ENCODE assay signal across 34 cellular contexts in the genomic region with DNA sequence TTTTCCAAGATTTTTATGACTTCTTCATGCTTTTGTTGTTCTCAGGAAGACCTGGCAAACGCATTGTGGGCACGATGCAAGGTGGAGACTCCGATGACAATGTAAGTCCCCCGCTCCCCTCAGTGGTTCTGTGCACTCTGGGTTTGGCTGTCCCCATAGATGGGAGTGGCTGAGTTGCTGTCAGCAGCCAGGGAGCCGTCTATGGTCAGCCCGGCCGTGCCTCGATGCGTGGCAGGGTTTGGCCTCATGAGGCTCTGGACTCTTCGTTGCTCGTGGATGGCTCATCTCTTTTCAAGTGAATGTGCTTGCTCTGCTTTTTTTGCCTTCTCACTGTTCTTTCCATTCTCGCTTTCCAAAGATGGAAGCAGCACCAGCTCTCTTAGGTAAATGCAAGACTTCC. TPM values are rescaled to one million over a fixed set of nuclear protein-coding genes. Genes with fewer than 3 reads are reported as not detected.
"Had no signal": no experiment of that assay in that cellular context is flagged by ENCODE, and none has a peak within 500 bp of the region (broad histone marks: within the 10 kb centered on the region; RNA-seq: fewer than 3 reads in every experiment).

No MANE protein-coding gene starts in this region.

- H3K9me3 Mint-ChIP-seq: activated B cell treated with CpG ODN at 0.5 μM for 24 hours; activated CD4-positive, alpha-beta memory T cell treated with anti-CD3 and anti-CD28 coated beads for 36 hours; activated naive CD8-positive, alpha-beta T cell treated with anti-CD3 and anti-CD28 coated beads, Interleukin-2, amount 10 ng/mL, durations not matched to agents 7 days and 5 days; activated T-helper 2 cell treated with anti-CD3 and anti-CD28 coated beads, Interferon-gamma antibody, Interleukin-2, Interleukin-4, amounts not matched to agents 10 μg/mL and 5 μg/mL and 100 μg/mL, durations not matched to agents 14 hours and 24 hours and 36 hours; T-cell had no signal

- H3K27me3 ChIP-seq: ascending aorta, cardiac muscle cell, MG63 had no signal

- H3K9me3 ChIP-seq: ascending aorta, MG63 had no signal

- H3K27ac ChIP-seq: ascending aorta, cardiac muscle cell, RWPE1, VCaP had no signal

- H3K4me3 ChIP-seq: ascending aorta, cardiac muscle cell, MG63 had no signal

- H3K27me3 Mint-ChIP-seq: activated B cell treated with CpG ODN at 0.5 μM for 24 hours; activated CD4-positive, alpha-beta memory T cell treated with anti-CD3 and anti-CD28 coated beads for 36 hours; activated naive CD8-positive, alpha-beta T cell treated with anti-CD3 and anti-CD28 coated beads, Interleukin-2, amount 10 ng/mL, durations not matched to agents 7 days and 5 days; T-cell had no signal

- DNase-seq: activated B cell treated with CpG ODN at 0.5 μM for 24 hours; activated CD4-positive, alpha-beta memory T cell treated with anti-CD3 and anti-CD28 coated beads for 36 hours; activated CD4-positive, alpha-beta T cell treated with anti-CD3 and anti-CD28 coated beads for 4 hours; activated CD4-positive, alpha-beta T cell treated with anti-CD3 and anti-CD28 coated beads, Interleukin-2, amount 50 U/mL, for 1 hour; activated CD4-positive, CD25-positive, alpha-beta regulatory T cell treated with anti-CD3 and anti-CD28 coated beads, Interleukin-2, amount 50 U/mL, for 72 hours; activated CD8-positive, alpha-beta memory T cell treated with anti-CD3 and anti-CD28 coated beads, Interleukin-2, amount 50 U/mL, for 4 hours; activated naive CD8-positive, alpha-beta T cell treated with anti-CD3 and anti-CD28 coated beads, Interleukin-2, amount 10 ng/mL, durations not matched to agents 7 days and 5 days; amygdala; Kasumi-1; KG1; MG63; NCI-H1092; NCI-H1436 treated with DMSO at 0.1 percent for 48 hours; NCI-H187; NCI-H2029 treated with DMSO at 0.1 percent for 48 hours; NCI-H2107; NCI-H2171; NCI-H510A; NCI-H526; NCI-H748 treated with DMSO at 0.1 percent for 48 hours; NK-92 treated with Interleukin-12 subunit alpha and Interleukin-12 subunit beta, amount 100 ng/mL, for 24 hours; PC-3; SIG-M5; T-cell; T-helper 2 cell; T-helper 9 cell had no signal

- H3K27ac Mint-ChIP-seq: activated B cell treated with CpG ODN at 0.5 μM for 24 hours; activated CD4-positive, alpha-beta memory T cell treated with anti-CD3 and anti-CD28 coated beads for 36 hours; activated naive CD8-positive, alpha-beta T cell treated with anti-CD3 and anti-CD28 coated beads, Interleukin-2, amount 10 ng/mL, durations not matched to agents 7 days and 5 days; activated T-helper 2 cell treated with anti-CD3 and anti-CD28 coated beads, Interferon-gamma antibody, Interleukin-2, Interleukin-4, amounts not matched to agents 10 μg/mL and 5 μg/mL and 100 μg/mL, durations not matched to agents 14 hours and 24 hours and 36 hours; T-cell had no signal

- ATAC-seq: PC-3, Right ventricle myocardium inferior, SK-N-SH treated with all-trans-retinoic acid at 6 μM for 48 hours, T-cell had no signal

- H3K4me3 Mint-ChIP-seq: activated B cell treated with CpG ODN at 0.5 μM for 24 hours; activated CD4-positive, alpha-beta memory T cell treated with anti-CD3 and anti-CD28 coated beads for 36 hours; activated naive CD8-positive, alpha-beta T cell treated with anti-CD3 and anti-CD28 coated beads, Interleukin-2, amount 10 ng/mL, durations not matched to agents 7 days and 5 days; T-cell had no signal

RNA-seq across cellular contexts. Expression of a gene that starts 37.5 kb away (rescaled TPM):
- total RNA-seq: activated B cell treated with CpG ODN at 0.5 μM for 24 hours; activated CD4-positive, alpha-beta memory T cell treated with anti-CD3 and anti-CD28 coated beads for 36 hours; activated naive CD8-positive, alpha-beta T cell treated with anti-CD3 and anti-CD28 coated beads, Interleukin-2, amount 10 ng/mL, durations not matched to agents 7 days and 5 days; activated T-helper 2 cell treated with anti-CD3 and anti-CD28 coated beads, Interferon-gamma antibody, Interleukin-2, Interleukin-4, amounts not matched to agents 10 μg/mL and 5 μg/mL and 100 μg/mL, durations not matched to agents 14 hours and 24 hours and 36 hours; ascending aorta; cardiac muscle cell; PC-3; Right ventricle myocardium inferior; SK-MEL-5; T-cell had no signal

RNA-seq across cellular contexts. Expression of a gene that starts 44.5 kb away (rescaled TPM):
- total RNA-seq: PC-3, SK-MEL-5 had no signal
